Comparison of ENCODE assay signal across 10 cellular contexts in genomic region chr17:17774009-17774881, GRCh38.
DNase-seq lines count a peak whose midpoint lies in the region; ATAC-seq and TF ChIP-seq lines count a peak whose summit lies in the region.
"Had no signal": no experiment of that assay in that cellular context is flagged by ENCODE, and none has a peak within 500 bp of the region (broad histone marks: within the 10 kb centered on the region; RNA-seq: fewer than 3 reads in every experiment).

No MANE protein-coding gene starts in this region.

- H3K4me1 ChIP-seq in HCT116 (ENCODE audit: control insufficient read depth in 1 of 2, insufficient read depth in 2 of 2, low read length in 2 of 2) (peaks cover 5 to 17% of the 10 kb centered on the region in 2 experiments; a peak in 3 of 4 replicates), heart right ventricle (peaks cover 31 to 65% (median 53%) of the 10 kb centered on the region in 9 donors), skeletal muscle satellite cell (ENCODE audit: control insufficient read depth, insufficient read depth, low read length) (peaks cover 17% of the 10 kb centered on the region)

- DNase-seq in HCT116 (ENCODE audit: low read depth, low spot score), result no peak
- peak; percentile 42 to 53 for DNase-seq in activated T-cell treated with anti-CD3 and anti-CD28 coated beads, Interleukin-2, amount 50 U/mL, for 48 hours
- DNase-seq in heart right ventricle, result no peak
- DNase-seq in SKM-1 (lab: John Stamatoyannopoulos, UW; ENCODE audit: unreplicated experiment), result no peak
- DNase-seq in mucosa of gallbladder (ENCODE audit: low spot score), result no peak
- DNase-seq in activated gamma-delta T cell (lab: John Stamatoyannopoulos, UW), result no peak
- DNase-seq: MM.1S had no signal

- no peaks in the 10 kb centered on the region for H4K20me1 ChIP-seq in HCT116 (ENCODE audit: insufficient read depth)

- BruUV-seq in HCT116 (replicated peaks; lab: Mats Ljungman, UMichigan), result no TSS peak

- H3K36me3 ChIP-seq in HCT116 (ENCODE audit: control insufficient read depth in 1 of 2, insufficient read depth in 2 of 2, low read length in 2 of 2) (no peaks in the 10 kb centered on the region), heart right ventricle (no peaks in the 10 kb centered on the region), skeletal muscle satellite cell (ENCODE audit: insufficient read depth, low read length) (no peaks in the 10 kb centered on the region)

- intact Hi-C loops in HCT116 (cut with micrococcal nuclease), result no loop called here
- intact Hi-C loops in heart right ventricle (cut with DNase I), result loop anchor here in 2 of 10 donors (10.0 kb wide), 1 partner anchor 89 kb away; the partner anchor contains the start of gene RAI1 (in 2 of the 2)

- H3K27me3 ChIP-seq in HCT116 (ENCODE audit: insufficient read depth, low read length), result no peaks in the 10 kb centered on the region
- no peaks in the 10 kb centered on the region for H3K27me3 ChIP-seq in heart right ventricle
- H3K27me3 ChIP-seq in skeletal muscle satellite cell (ENCODE audit: control insufficient read depth, insufficient read depth, low read length), result no peaks in the 10 kb centered on the region

- POLR2A ChIA-PET in HCT116 (lab: Charles Lee), result interaction anchor here (1.4 kb wide), 1 partner anchor 62 kb away, joined by 4 read pairs; no protein-coding TSS in a partner anchor

- peak; percentile 60 for ATAC-seq in HCT116
- ATAC-seq in heart right ventricle, result peak in 4 of 8 donors; percentile 8 to 47 (median 22)
- no peak for ATAC-seq in GM19467 (IDR thresholded peaks at IDR 0.05; ENCODE audit: unreplicated experiment)
- ATAC-seq: stimulated activated memory B cell treated with anti-CD40 and anti-IgM and Interleukin-4, amounts not matched to agents 10 μg/mL and 1 μg/mL and 100 μg/mL, for 72 hours had no signal

- H3K79me2 ChIP-seq in HCT116 (ENCODE audit: insufficient read depth, low read length), result peaks cover 13% of the 10 kb centered on the region; the same call in 1 of the 2 replicates

- TF ChIP-seq RAD21 in HCT116 (IDR thresholded peaks at IDR 0.05; ENCODE audit: low read depth), result peak; percentile 58

- H3K4me2 ChIP-seq in HCT116 (ENCODE audit: low read length) (0 out of 2 replicates have a peak overlapping the region, but pooled peaks have one; percentile 26), skeletal muscle satellite cell (ENCODE audit: low read length) (peak overlapping the region; percentile 51)

- no peaks in the 10 kb centered on the region for H3K9me2 ChIP-seq in HCT116 (ENCODE audit: insufficient read depth)

- H2AFZ ChIP-seq in HCT116 (ENCODE audit: low read depth, low read length, poor library complexity, severe bottlenecking), result no peak overlapping the region

- no peak for TF ChIP-seq POLR2A in HCT116 (IDR thresholded peaks at IDR 0.05; ENCODE audit: borderline replicate concordance, extremely low read depth, insufficient read depth, insufficient read length)

- peak overlapping the region; percentile 18; the same call in 1 of the 2 replicates for H3K27ac ChIP-seq in HCT116 (ENCODE audit: low read depth, low read length)
- H3K27ac ChIP-seq in heart right ventricle, result peak overlapping the region; percentile 46 to 73 (median 68)

- 47 to 57% methylated on average over 21 of the region's 21 CpGs for WGBS in heart right ventricle, 2 donors

- RAD21 ChIA-PET in HCT116 (lab: Charles Lee; ENCODE audit: low non-redundant PET in 1 of 2, low total read pairs in 2 of 2, uncharacterized antibody in 2 of 2, unreplicated experiment in 2 of 2), result interaction anchor here in 1 of 2 experiments (0.6 kb wide), 1 partner anchor 34 kb away, joined by 4 read pairs; no protein-coding TSS in a partner anchor

- no peaks in the 10 kb centered on the region for H3K9me3 ChIP-seq in HCT116 (ENCODE audit: control insufficient read depth in 1 of 2, insufficient read depth in 1 of 2, low read depth in 1 of 2, low read length in 2 of 2)
- H3K9me3 ChIP-seq in heart right ventricle, result no peaks in the 10 kb centered on the region
- H3K9me3 ChIP-seq in skeletal muscle satellite cell (replicated peaks; ENCODE audit: low read length), result no peaks in the 10 kb centered on the region

- peak in 2 of 3 experiments; percentile 33 to 40; a peak in 3 of 6 replicates for TF ChIP-seq CTCF in HCT116 (IDR thresholded peaks at IDR 0.05 in 2 of 3, conservative IDR thresholded peaks at IDR 0.05 in 1 of 3; ENCODE audit: borderline replicate concordance in 1 of 3, insufficient read depth in 1 of 3, low read depth in 2 of 3, low read length in 2 of 3)
- peak in 6 of 9 donors; percentile 18 to 50 (median 33) for TF ChIP-seq CTCF in heart right ventricle (IDR thresholded peaks at IDR 0.05)

- CTCF ChIA-PET in HCT116 (lab: Charles Lee), result interaction anchor here (0.8 to 1.2 kb wide), 3 partner anchors 46 to 102 kb away, joined by 3 to 4 read pairs (median 3); no protein-coding TSS in a partner anchor

- H3K9ac ChIP-seq in HCT116 (ENCODE audit: low read length) (no peak overlapping the region), skeletal muscle satellite cell (ENCODE audit: low read depth, low read length) (peak overlapping the region; percentile 66)

- no peak overlapping the region for H3K4me3 ChIP-seq in HCT116 (replicated peaks in 1 of 2; ENCODE audit: low read depth in 1 of 2, low read length in 2 of 2)
- no peak overlapping the region for H3K4me3 ChIP-seq in heart right ventricle
- H3K4me3 ChIP-seq in skeletal muscle satellite cell (ENCODE audit: low read length), result no peak overlapping the region

TF ChIP-seq in HCT116, 20 proteins besides CTCF, POLR2A, EP300 and RAD21:
- TF ChIP-seq CBX3 (IDR thresholded peaks at IDR 0.05; ENCODE audit: low read depth), result no peak
- TF ChIP-seq EZH2phosphoT487 (IDR thresholded peaks at IDR 0.05; ENCODE audit: borderline replicate concordance), result no peak
- no peak for TF ChIP-seq ZFX (IDR thresholded peaks at IDR 0.05)
- no peak for TF ChIP-seq CEBPB (IDR thresholded peaks at IDR 0.05; ENCODE audit: low read depth)
- TF ChIP-seq SRF (IDR thresholded peaks at IDR 0.05; ENCODE audit: low read depth), result no peak
- no peak for TF ChIP-seq FOSL1 (IDR thresholded peaks at IDR 0.05; ENCODE audit: low read depth)
- TF ChIP-seq, protein P1, sequence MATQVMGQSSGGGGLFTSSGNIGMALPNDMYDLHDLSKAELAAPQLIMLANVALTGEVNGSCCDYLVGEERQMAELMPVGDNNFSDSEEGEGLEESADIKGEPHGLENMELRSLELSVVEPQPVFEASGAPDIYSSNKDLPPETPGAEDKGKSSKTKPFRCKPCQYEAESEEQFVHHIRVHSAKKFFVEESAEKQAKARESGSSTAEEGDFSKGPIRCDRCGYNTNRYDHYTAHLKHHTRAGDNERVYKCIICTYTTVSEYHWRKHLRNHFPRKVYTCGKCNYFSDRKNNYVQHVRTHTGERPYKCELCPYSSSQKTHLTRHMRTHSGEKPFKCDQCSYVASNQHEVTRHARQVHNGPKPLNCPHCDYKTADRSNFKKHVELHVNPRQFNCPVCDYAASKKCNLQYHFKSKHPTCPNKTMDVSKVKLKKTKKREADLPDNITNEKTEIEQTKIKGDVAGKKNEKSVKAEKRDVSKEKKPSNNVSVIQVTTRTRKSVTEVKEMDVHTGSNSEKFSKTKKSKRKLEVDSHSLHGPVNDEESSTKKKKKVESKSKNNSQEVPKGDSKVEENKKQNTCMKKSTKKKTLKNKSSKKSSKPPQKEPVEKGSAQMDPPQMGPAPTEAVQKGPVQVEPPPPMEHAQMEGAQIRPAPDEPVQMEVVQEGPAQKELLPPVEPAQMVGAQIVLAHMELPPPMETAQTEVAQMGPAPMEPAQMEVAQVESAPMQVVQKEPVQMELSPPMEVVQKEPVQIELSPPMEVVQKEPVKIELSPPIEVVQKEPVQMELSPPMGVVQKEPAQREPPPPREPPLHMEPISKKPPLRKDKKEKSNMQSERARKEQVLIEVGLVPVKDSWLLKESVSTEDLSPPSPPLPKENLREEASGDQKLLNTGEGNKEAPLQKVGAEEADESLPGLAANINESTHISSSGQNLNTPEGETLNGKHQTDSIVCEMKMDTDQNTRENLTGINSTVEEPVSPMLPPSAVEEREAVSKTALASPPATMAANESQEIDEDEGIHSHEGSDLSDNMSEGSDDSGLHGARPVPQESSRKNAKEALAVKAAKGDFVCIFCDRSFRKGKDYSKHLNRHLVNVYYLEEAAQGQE (IDR thresholded peaks at IDR 0.05; ENCODE audit: low read depth), result no peak
- TF ChIP-seq TCF7L2 (IDR thresholded peaks at IDR 0.05; ENCODE audit: borderline replicate concordance, extremely low read depth, insufficient read depth, insufficient read length), result no peak
- no peak for TF ChIP-seq SIN3A (IDR thresholded peaks at IDR 0.05; ENCODE audit: low read depth)
- TF ChIP-seq EZH2 (IDR thresholded peaks at IDR 0.05), result no peak
- TF ChIP-seq POLR2AphosphoS5 (IDR thresholded peaks at IDR 0.05; ENCODE audit: low read depth, low read length), result no peak

Comparison
In these comparisons a context has a peak if more than half of its experiments do, and no peak if none do; other contexts are left out.
1. DNase-seq: peak in activated T-cell treated with anti-CD3 and anti-CD28 coated beads, Interleukin-2, amount 50 U/mL, for 48 hours (2 of 2); none in HCT116 (single experiment), heart right ventricle (0 of 2), SKM-1 (single experiment), mucosa of gallbladder (single experiment) and activated gamma-delta T cell (single experiment).